In genomic region chr1:36481771-36482723, GRCh38 we compare ENCODE assay signal across 13 cellular contexts. TPM values are rescaled to one million over a fixed set of nuclear protein-coding genes. Genes with fewer than 3 reads are reported as not detected.
A peak's percentile ranks its signal among the peaks of the same experiment; 100 is the strongest.
DNase-seq lines count a peak whose midpoint lies in the region; ATAC-seq and TF ChIP-seq lines count a peak whose summit lies in the region.
"Had no signal": no experiment of that assay in that cellular context is flagged by ENCODE, and none has a peak within 500 bp of the region (broad histone marks: within the 10 kb centered on the region; RNA-seq: fewer than 3 reads in every experiment).

No MANE protein-coding gene starts in this region.

- H3K23ac ChIP-seq in mesendoderm (ENCODE audit: low read length) = no peak overlapping the region

- H2AFZ ChIP-seq in mammary epithelial cell (ENCODE audit: low read depth, low read length) = no peak overlapping the region

- H3K79me1 ChIP-seq in mesendoderm (ENCODE audit: low read length) = no peaks in the 10 kb centered on the region

- CTCF ChIA-PET in mammary epithelial cell (lab: Charles Lee; ENCODE audit: low non-redundant PET) = no interaction called here

- H2BK15ac ChIP-seq in mesendoderm (replicated peaks; ENCODE audit: low read depth) = no peak overlapping the region

- in situ Hi-C loops in mammary epithelial cell (cut with MboI; ENCODE audit: low sequenced_read_pairs in 2 of 2) = no loop called here
- in situ Hi-C loops in HAP-1 (cut with MboI; ENCODE audit: low sequenced_read_pairs) = no loop called here

- WGBS in mammary epithelial cell (ENCODE audit: low coverage, missing lambda C conversion rate) = 66% methylated on average over 25 of the region's 26 CpGs
- no CpG with 5 or more reads among the region's 26 CpGs for WGBS in mesendoderm (ENCODE audit: extremely low coverage, insufficient coverage, low lambda C conversion rate)
- WGBS in thymus = 18% methylated on average over 26 of the region's 26 CpGs

- H3K18ac ChIP-seq in mesendoderm (ENCODE audit: low read length) = peak overlapping the region; percentile 46

- intact Hi-C loops in breast epithelium (cut with DNase I; ENCODE audit: low total_unique reads) = no loop called here
- intact Hi-C loops in mammary epithelial cell (cut with micrococcal nuclease) = no loop called here
- intact Hi-C loops in posterior cingulate gyrus (cut with DNase I) = no loop called here

- no peaks in the 10 kb centered on the region for H4K20me1 ChIP-seq in mammary epithelial cell (ENCODE audit: insufficient read depth, low read length)

- TF ChIP-seq CTCF in breast epithelium (IDR thresholded peaks at IDR 0.05) = no peak
- no peak for TF ChIP-seq CTCF in mammary epithelial cell (conservative IDR thresholded peaks at IDR 0.05 in 1 of 2, IDR thresholded peaks at IDR 0.05 in 1 of 2; ENCODE audit: extremely low read depth in 1 of 2, insufficient read depth in 1 of 2, low read depth in 1 of 2, low read length in 2 of 2)

- peak overlapping the region; percentile 60 for H3K4me3 Mint-ChIP-seq in activated naive CD8-positive, alpha-beta T cell treated with anti-CD3 and anti-CD28 coated beads, Interleukin-2, amount 10 ng/mL, durations not matched to agents 7 days and 5 days
- H3K4me3 Mint-ChIP-seq: HFFc6 had no signal

- H2AK5ac ChIP-seq in mesendoderm (ENCODE audit: low read length) = peak overlapping the region; percentile 93

- no TSS peak for BruUV-seq in mammary epithelial cell (replicated peaks; lab: Mats Ljungman, UMichigan)

- H3K4me3 ChIP-seq in breast epithelium = peak overlapping the region; percentile 2 to 37 (median 20)
- no peak overlapping the region for H3K4me3 ChIP-seq in mammary epithelial cell (replicated peaks in 1 of 3; ENCODE audit: insufficient read depth in 1 of 3, low read depth in 2 of 3, low read length in 3 of 3)
- no peak overlapping the region for H3K4me3 ChIP-seq in mesendoderm (ENCODE audit: low read length)
- peak overlapping the region; percentile 19 for H3K4me3 ChIP-seq in thymus (ENCODE audit: low read length)
- no peak overlapping the region for H3K4me3 ChIP-seq in HAP-1

- dilution Hi-C loops in mammary epithelial cell (cut with HindIII; ENCODE audit: low sequenced_read_pairs) = no loop called here

- no peak for TF ChIP-seq POLR2A in breast epithelium (IDR thresholded peaks at IDR 0.05)

- H3K9me3 ChIP-seq in breast epithelium (no peaks in the 10 kb centered on the region), mammary epithelial cell (replicated peaks; ENCODE audit: insufficient read depth, low read length) (no peaks in the 10 kb centered on the region), thymus (ENCODE audit: control insufficient read depth) (no peaks in the 10 kb centered on the region), HAP-1 (no peaks in the 10 kb centered on the region)

- no peak overlapping the region for H4K5ac ChIP-seq in mesendoderm (ENCODE audit: low read length)

- H3K79me2 ChIP-seq in mammary epithelial cell (ENCODE audit: insufficient read depth, low read length) = no peaks in the 10 kb centered on the region
- no peaks in the 10 kb centered on the region for H3K79me2 ChIP-seq in mesendoderm (ENCODE audit: control insufficient read depth, insufficient read depth, low read length)

- peaks cover 13% of the 10 kb centered on the region for H3K4me1 Mint-ChIP-seq in activated naive CD8-positive, alpha-beta T cell treated with anti-CD3 and anti-CD28 coated beads, Interleukin-2, amount 10 ng/mL, durations not matched to agents 7 days and 5 days

- peaks cover 13% of the 10 kb centered on the region for H3K27me3 Mint-ChIP-seq in activated naive CD8-positive, alpha-beta T cell treated with anti-CD3 and anti-CD28 coated beads, Interleukin-2, amount 10 ng/mL, durations not matched to agents 7 days and 5 days

- H3K27ac ChIP-seq in breast epithelium (peak overlapping the region; percentile 14 to 55), mammary epithelial cell (ENCODE audit: insufficient read depth, low read depth, low read length) (no peak overlapping the region), mesendoderm (ENCODE audit: low read depth, low read length) (peak overlapping the region; percentile 59), thymus (ENCODE audit: low read depth) (no peak overlapping the region)

- ATAC-seq in activated naive CD8-positive, alpha-beta T cell treated with anti-CD3 and anti-CD28 coated beads, Interleukin-2, amount 10 ng/mL, durations not matched to agents 7 days and 5 days (ENCODE audit: low read depth) = peak; percentile 50

- H3K9me3 Mint-ChIP-seq in activated naive CD8-positive, alpha-beta T cell treated with anti-CD3 and anti-CD28 coated beads, Interleukin-2, amount 10 ng/mL, durations not matched to agents 7 days and 5 days = no peaks in the 10 kb centered on the region
- H3K9me3 Mint-ChIP-seq: HFFc6 had no signal

- H3K4me1 ChIP-seq in breast epithelium (no peaks in the 10 kb centered on the region), mammary epithelial cell (ENCODE audit: insufficient read depth, low read length) (no peaks in the 10 kb centered on the region), mesendoderm (ENCODE audit: control insufficient read depth, low read depth, low read length) (peaks cover 11% of the 10 kb centered on the region), thymus (ENCODE audit: control insufficient read depth, insufficient read depth, low read length) (no peaks in the 10 kb centered on the region), HAP-1 (no peaks in the 10 kb centered on the region)

- no peak for DNase-seq in breast epithelium (ENCODE audit: low spot score in 2 of 2)
- no peak for DNase-seq in mammary epithelial cell
- DNase-seq in activated naive CD8-positive, alpha-beta T cell treated with anti-CD3 and anti-CD28 coated beads, Interleukin-2, amount 10 ng/mL, durations not matched to agents 7 days and 5 days = no peak
- DNase-seq in mesendoderm = peak; percentile 91
- no peak for DNase-seq in T1000 (lab: John Stamatoyannopoulos, UW)
- no peak for DNase-seq in posterior cingulate gyrus
- DNase-seq in HAP-1 (ENCODE audit: low spot score in 2 of 2) = no peak
- DNase-seq: HFFc6, NCI-H1048, NCI-H82 had no signal

- H4K8ac ChIP-seq in mesendoderm (ENCODE audit: low read depth, low read length) = no peak overlapping the region

- H2BK120ac ChIP-seq in mesendoderm (ENCODE audit: low read depth, low read length) = peak overlapping the region; percentile 31

- POLR2A ChIA-PET in activated naive CD8-positive, alpha-beta T cell treated with anti-CD3 and anti-CD28 coated beads, Interleukin-2, amount 10 ng/mL, durations not matched to agents 7 days and 5 days (lab: Charles Lee) = interaction anchor here (0.5 to 0.7 kb wide), 3 partner anchors 18 to 33 kb away, joined by 3 to 4 read pairs (median 3); partner anchors contain the start of gene MRPS15

- H3K56ac ChIP-seq in mesendoderm (ENCODE audit: low read length) = peak overlapping the region; percentile 73

- H3K9ac ChIP-seq in mammary epithelial cell (ENCODE audit: insufficient read depth, low read length) (no peak overlapping the region), mesendoderm (ENCODE audit: low read length) (peak overlapping the region; percentile 32)

- H3K27me3 ChIP-seq in breast epithelium (no peaks in the 10 kb centered on the region), mammary epithelial cell (ENCODE audit: insufficient read depth, low read length) (no peaks in the 10 kb centered on the region), mesendoderm (ENCODE audit: insufficient read depth, low read length, poor library complexity) (no peaks in the 10 kb centered on the region), thymus (ENCODE audit: control insufficient read depth, insufficient read depth) (no peaks in the 10 kb centered on the region), HAP-1 (ENCODE audit: low read depth) (no peaks in the 10 kb centered on the region)

- H3K4me2 ChIP-seq in mammary epithelial cell (ENCODE audit: insufficient read depth, low read depth, low read length) (no peak overlapping the region), mesendoderm (ENCODE audit: low read length) (peak overlapping the region; percentile 6)

- H3K4ac ChIP-seq in mesendoderm (ENCODE audit: low read depth, low read length) = peak overlapping the region; percentile 18

- H3K36me3 ChIP-seq in breast epithelium (no peaks in the 10 kb centered on the region), mammary epithelial cell (ENCODE audit: insufficient read depth, low read length) (no peaks in the 10 kb centered on the region), mesendoderm (ENCODE audit: control insufficient read depth, insufficient read depth, low read length) (no peaks in the 10 kb centered on the region), thymus (ENCODE audit: control insufficient read depth, insufficient read depth) (no peaks in the 10 kb centered on the region), HAP-1 (replicated peaks) (no peaks in the 10 kb centered on the region)

- peak overlapping the region; percentile 56 for H3K27ac Mint-ChIP-seq in activated naive CD8-positive, alpha-beta T cell treated with anti-CD3 and anti-CD28 coated beads, Interleukin-2, amount 10 ng/mL, durations not matched to agents 7 days and 5 days
- H3K27ac Mint-ChIP-seq: HFFc6 had no signal

- H2BK5ac ChIP-seq in mesendoderm (ENCODE audit: low read length) = peak overlapping the region; percentile 61

- H3K36me3 Mint-ChIP-seq in activated naive CD8-positive, alpha-beta T cell treated with anti-CD3 and anti-CD28 coated beads, Interleukin-2, amount 10 ng/mL, durations not matched to agents 7 days and 5 days = no peaks in the 10 kb centered on the region

RNA-seq across cellular contexts. Expression of gene CSF3R, which starts 0.7 kb away (rescaled TPM):
- total RNA-seq in breast epithelium = 10 to 100 TPM; 17.3 to 54.2 (median 28.8) TPM
- total RNA-seq in mammary epithelial cell = not detected
- polyA plus RNA-seq in mammary epithelial cell = not detected
- polyA minus RNA-seq in mammary epithelial cell = not detected
- total RNA-seq in activated naive CD8-positive, alpha-beta T cell treated with anti-CD3 and anti-CD28 coated beads, Interleukin-2, amount 10 ng/mL, durations not matched to agents 7 days and 5 days = under 1 TPM; 0.17 to 0.37 TPM
- 0.11 TPM for polyA plus RNA-seq in mesendoderm (2013, experiment 1 of 2)
- polyA plus RNA-seq in mesendoderm (2013, experiment 2 of 2) = 0.31 TPM
- polyA plus RNA-seq in thymus = 8.6 TPM
- total RNA-seq: HFFc6, osteocyte had no signal
- polyA plus RNA-seq: BJ had no signal

RNA-seq across cellular contexts. Expression of gene MRPS15, which starts 17.9 kb away (rescaled TPM):
- total RNA-seq in breast epithelium = 10 to 100 TPM; 72.9 to 99.1 (median 79.3) TPM
- total RNA-seq in mammary epithelial cell = 100 to 1,000 TPM in 1 of 2 donors, 10 to 100 TPM in 1; 63.3 to 106 TPM
- polyA plus RNA-seq in mammary epithelial cell = 95.3 TPM
- 46.6 TPM for polyA minus RNA-seq in mammary epithelial cell
- total RNA-seq in activated naive CD8-positive, alpha-beta T cell treated with anti-CD3 and anti-CD28 coated beads, Interleukin-2, amount 10 ng/mL, durations not matched to agents 7 days and 5 days = 10 to 100 TPM; 84.9 to 86.1 TPM
- polyA plus RNA-seq in mesendoderm (2013, experiment 1 of 2) = 194 TPM
- polyA plus RNA-seq in mesendoderm (2013, experiment 2 of 2) = 195 TPM
- 80.7 TPM for polyA plus RNA-seq in thymus

RNA-seq across cellular contexts. Expression of gene OSCP1, which starts 31.8 kb away (rescaled TPM):
- total RNA-seq in breast epithelium (10 to 100 TPM; 12.5 to 19.3 (median 15.1) TPM), mammary epithelial cell (10 to 100 TPM in 1 of 2 donors, 1 to 10 TPM in 1; 6.4 to 10.5 TPM)
- polyA plus RNA-seq in mammary epithelial cell (6.4 TPM), thymus (4.8 TPM)
- 14.8 TPM for polyA minus RNA-seq in mammary epithelial cell
- 1 to 10 TPM; 1.1 to 1.8 TPM for total RNA-seq in activated naive CD8-positive, alpha-beta T cell treated with anti-CD3 and anti-CD28 coated beads, Interleukin-2, amount 10 ng/mL, durations not matched to agents 7 days and 5 days
- polyA plus RNA-seq in mesendoderm (2013, experiment 1 of 2) = 1.8 TPM
- 2.2 TPM for polyA plus RNA-seq in mesendoderm (2013, experiment 2 of 2)

Comparison
In these comparisons a context has a peak if more than half of its experiments do, and no peak if none do; other contexts are left out.
1. H3K27ac ChIP-seq: peak in breast epithelium (2 of 2) and mesendoderm (single experiment); none in mammary epithelial cell (single experiment) and thymus (single experiment).
2. H3K4me3 ChIP-seq: peak in breast epithelium (3 of 3) and thymus (single experiment); none in mammary epithelial cell (0 of 3), mesendoderm (single experiment) and HAP-1 (single experiment).
3. RNA of gene CSF3R, which starts 0.7 kb away (total RNA-seq): 17.3 to 54.2 TPM in breast epithelium; 0.17 to 0.37 TPM in activated naive CD8-positive, alpha-beta T cell treated with anti-CD3 and anti-CD28 coated beads, Interleukin-2, amount 10 ng/mL, durations not matched to agents 7 days and 5 days and not detected in mammary epithelial cell; every median in the first group is over 10 times any median in the second.